ENCODE assay signal across 14 cellular contexts in genomic region chr3:62605413-62606068, GRCh38.
A peak's percentile ranks its signal among the peaks of the same experiment; 100 is the strongest.
DNase-seq lines count a peak whose midpoint lies in the region; TF ChIP-seq lines count a peak whose summit lies in the region.
"Had no signal": no experiment of that assay in that cellular context is flagged by ENCODE, and none has a peak within 500 bp of the region (broad histone marks: within the 10 kb centered on the region; RNA-seq: fewer than 3 reads in every experiment).

No MANE protein-coding gene starts in this region.

- peaks cover 22% of the 10 kb centered on the region for H3F3A ChIP-seq in neural progenitor cell (ENCODE audit: low read depth)

- no peaks in the 10 kb centered on the region for H3K79me2 ChIP-seq in neural progenitor cell (ENCODE audit: low read depth)

- peak overlapping the region; percentile 34 for H3K4me2 ChIP-seq in neural progenitor cell

- H3K9me3 ChIP-seq in HEK293 (ENCODE audit: control insufficient read depth, insufficient read depth, low read depth, low read length) = no peaks in the 10 kb centered on the region
- no peaks in the 10 kb centered on the region for H3K9me3 ChIP-seq in neural progenitor cell (ENCODE audit: low read depth)
- H3K9me3 ChIP-seq: BLaER1 treated with 17β-estradiol and CSF1 and Interleukin-3, amounts not matched to agents 10 nM and 100 nM had no signal

- H3K4me3 ChIP-seq in HEK293 (ENCODE audit: low read depth, low read length) (no peak overlapping the region), neural progenitor cell (no peak overlapping the region)
- H3K4me3 ChIP-seq: BLaER1 treated with 17β-estradiol and CSF1 and Interleukin-3, amounts not matched to agents 10 nM and 100 nM had no signal

- H3K27me3 ChIP-seq in neural progenitor cell = no peaks in the 10 kb centered on the region
- H3K27me3 ChIP-seq: BLaER1 treated with 17β-estradiol and CSF1 and Interleukin-3, amounts not matched to agents 10 nM and 100 nM had no signal

- H3K27ac ChIP-seq in HEK293 (ENCODE audit: extremely low read depth, low read depth, low read length) = no peak overlapping the region
- H3K27ac ChIP-seq in neural progenitor cell = no peak overlapping the region

- POLR2A ChIA-PET in HEK293 (lab: Yijun Ruan, JAX) = no interaction called here

- H3K9me3 Mint-ChIP-seq in endothelial cell (ENCODE audit: unreplicated experiment) = no peaks in the 10 kb centered on the region
- H3K9me3 Mint-ChIP-seq in neural progenitor cell = peaks cover 3% of the 10 kb centered on the region

- CTCF ChIA-PET in HEK293 (lab: Yijun Ruan, JAX) = interaction anchor here (0.6 to 1.2 kb wide), 2 partner anchors 18 kb away, joined by 5 read pairs; no protein-coding TSS in a partner anchor

- H3K27ac Mint-ChIP-seq in endothelial cell (ENCODE audit: unreplicated experiment) = peak overlapping the region; percentile 16
- H3K27ac Mint-ChIP-seq in neural progenitor cell = no peak overlapping the region

- no peak overlapping the region for H2AFZ ChIP-seq in neural progenitor cell (replicated peaks)

- H3K4me1 Mint-ChIP-seq in endothelial cell (ENCODE audit: unreplicated experiment) (peaks cover 31% of the 10 kb centered on the region), neural progenitor cell (peaks cover 53% of the 10 kb centered on the region)

- DNase-seq in NCI-H524 treated with DMSO at 0.1 percent for 48 hours (lab: John Stamatoyannopoulos, UW) (peak; percentile 24), endothelial cell (ENCODE audit: low spot score) (no peak), neural progenitor cell (ENCODE audit: low spot score) (peak; percentile 44), SKM-1 (lab: John Stamatoyannopoulos, UW; ENCODE audit: unreplicated experiment) (no peak), AG08396 (ENCODE audit: low spot score) (no peak), HK-2 (ENCODE audit: unreplicated experiment) (no peak)
- DNase-seq in activated CD4-positive, CD25-positive, alpha-beta regulatory T cell treated with anti-CD3 and anti-CD28 coated beads, Interleukin-2, amount 50 U/mL, for 72 hours = no peak
- DNase-seq: DMS153, EL, H7, NCI-H510A, SW 1271 had no signal

- no peak for TF ChIP-seq CTCF in HEK293 (tag by site-specific recombination; IDR thresholded peaks at IDR 0.05)
- TF ChIP-seq CTCF in endothelial cell (IDR thresholded peaks at IDR 0.05; ENCODE audit: unreplicated experiment) = no peak
- no peak for TF ChIP-seq CTCF in neural progenitor cell (IDR thresholded peaks at IDR 0.05)

- H3K9ac ChIP-seq in neural progenitor cell = no peak overlapping the region
- H3K9ac ChIP-seq: BLaER1 treated with 17β-estradiol and CSF1 and Interleukin-3, amounts not matched to agents 10 nM and 100 nM had no signal

- no peaks in the 10 kb centered on the region for H3K36me3 ChIP-seq in HEK293 (ENCODE audit: control insufficient read depth in 2 of 2, insufficient read depth in 1 of 2, low read length in 2 of 2)
- H3K36me3 ChIP-seq in neural progenitor cell = no peaks in the 10 kb centered on the region
- H3K36me3 ChIP-seq: BLaER1 treated with 17β-estradiol and CSF1 and Interleukin-3, amounts not matched to agents 10 nM and 100 nM had no signal

- H3K4me3 Mint-ChIP-seq in endothelial cell (ENCODE audit: unreplicated experiment) (no peak overlapping the region), neural progenitor cell (no peak overlapping the region)

- H3K36me3 Mint-ChIP-seq in endothelial cell (ENCODE audit: low read depth, unreplicated experiment) (no peaks in the 10 kb centered on the region), neural progenitor cell (no peaks in the 10 kb centered on the region)

- H3K27me3 Mint-ChIP-seq in endothelial cell (ENCODE audit: unreplicated experiment) (no peaks in the 10 kb centered on the region), neural progenitor cell (ENCODE audit: insufficient read depth, low read depth) (peaks cover 2% of the 10 kb centered on the region)

- H4K20me1 ChIP-seq in neural progenitor cell (ENCODE audit: low read depth) = no peaks in the 10 kb centered on the region
- H4K20me1 ChIP-seq: BLaER1 treated with 17β-estradiol and CSF1 and Interleukin-3, amounts not matched to agents 10 nM and 100 nM had no signal

- peaks cover 2% of the 10 kb centered on the region; the same call in 1 of the 2 replicates for H3K4me1 ChIP-seq in HEK293 (ENCODE audit: control insufficient read depth, insufficient read depth, low read length)
- peaks cover 39% of the 10 kb centered on the region for H3K4me1 ChIP-seq in neural progenitor cell

TF ChIP-seq in HEK293, 187 proteins besides CTCF, POLR2A, EP300 and RAD21:
- peak; percentile 42; the same call in 1 of the 2 replicates for TF ChIP-seq ZNF600 (tag by site-specific recombination; IDR thresholded peaks at IDR 0.05)
- TF ChIP-seq SETDB1 (IDR thresholded peaks at IDR 0.05; ENCODE audit: insufficient read length, low read length) = no peak
- TF ChIP-seq ZNF580 (tag by site-specific recombination; IDR thresholded peaks at IDR 0.05) = 0 out of 2 replicates have a peak, but pooled peaks have one; percentile 43
- TF ChIP-seq SP7 (tag by site-specific recombination; IDR thresholded peaks at IDR 0.05) = no peak
- TF ChIP-seq HIC1 (tag by site-specific recombination; IDR thresholded peaks at IDR 0.05) = no peak

Comparison
In these comparisons a context has a peak if more than half of its experiments do, and no peak if none do; other contexts are left out.
1. DNase-seq: peak in NCI-H524 treated with DMSO at 0.1 percent for 48 hours (single experiment) and neural progenitor cell (single experiment); none in endothelial cell (single experiment), activated CD4-positive, CD25-positive, alpha-beta regulatory T cell treated with anti-CD3 and anti-CD28 coated beads, Interleukin-2, amount 50 U/mL, for 72 hours (single experiment), SKM-1 (single experiment), AG08396 (single experiment) and HK-2 (single experiment).